Comparison of ENCODE assay signal across 11 cellular contexts in the genomic region with DNA sequence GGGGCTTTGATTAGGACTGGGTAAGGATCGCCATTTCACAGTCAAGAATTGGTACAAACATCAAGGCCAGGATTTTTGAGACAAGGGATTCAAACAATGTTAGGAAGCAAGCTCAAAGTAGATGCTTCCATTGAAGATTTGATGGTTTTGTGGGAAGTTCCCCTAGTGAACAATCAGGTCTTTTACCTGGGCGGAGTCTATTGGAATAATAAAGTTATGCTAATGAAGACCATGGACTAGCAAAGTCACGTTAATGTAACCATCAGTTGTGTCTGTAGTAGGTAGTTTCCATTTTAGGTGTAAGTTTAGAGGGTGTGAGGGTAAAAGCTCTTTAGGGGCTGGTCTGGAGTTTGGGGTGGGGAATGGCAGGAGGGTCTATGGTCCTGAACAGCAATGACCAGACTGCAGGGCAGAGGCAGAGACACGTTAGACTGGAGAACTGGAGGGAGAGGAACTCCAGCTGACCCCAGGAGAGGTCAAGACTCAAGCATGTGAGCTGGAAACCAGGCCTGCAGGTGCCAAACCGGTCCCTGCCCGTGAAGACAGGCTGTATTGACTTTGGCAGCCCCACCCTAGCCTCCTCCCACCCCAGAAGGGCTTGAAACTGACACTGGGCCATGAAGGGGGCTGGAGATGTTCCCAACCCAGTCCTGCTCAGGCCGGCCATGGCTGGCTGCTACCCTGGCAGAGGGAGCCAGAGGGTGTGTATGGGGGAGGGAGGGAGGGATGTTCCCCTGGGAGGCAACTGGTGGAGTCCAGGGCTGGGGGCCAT. TPM values are rescaled to one million over a fixed set of nuclear protein-coding genes. Genes with fewer than 3 reads are reported as not detected.
DNase-seq lines count a peak whose midpoint lies in the region; ATAC-seq and TF ChIP-seq lines count a peak whose summit lies in the region.
"Had no signal": no experiment of that assay in that cellular context is flagged by ENCODE, and none has a peak within 500 bp of the region (broad histone marks: within the 10 kb centered on the region; RNA-seq: fewer than 3 reads in every experiment).

No MANE protein-coding gene starts in this region.

- TF ChIP-seq CTCF in thyroid gland (IDR thresholded peaks at IDR 0.05): no peak

- TF ChIP-seq POLR2A in thyroid gland (IDR thresholded peaks at IDR 0.05): no peak

- peak overlapping the region; percentile 58 for H3K9ac ChIP-seq in NT2/D1 (ENCODE audit: insufficient read length, low read depth)

- H3K36me3 ChIP-seq in NT2/D1 (ENCODE audit: insufficient read depth, insufficient read length, low read length) (no peaks in the 10 kb centered on the region), thyroid gland (no peaks in the 10 kb centered on the region)

- peak; percentile 65 for DNase-seq in NCI-H345 (lab: John Stamatoyannopoulos, UW)
- no peak for DNase-seq in NCI-H345 treated with DMSO at 0.1 percent for 48 hours (lab: John Stamatoyannopoulos, UW; ENCODE audit: unreplicated experiment)
- DNase-seq in NT2/D1 (ENCODE audit: low read depth, low spot score): peak; percentile 69
- peak; percentile 50 for DNase-seq in iPS-NIHi11 (ENCODE audit: low spot score)
- DNase-seq in thyroid gland: peak; percentile 62 to 75
- no peak for DNase-seq in NK-92 (lab: John Stamatoyannopoulos, UW; ENCODE audit: unreplicated experiment)
- DNase-seq: erythroblast, T1000 had no signal

- H3K4me3 ChIP-seq in NT2/D1 (ENCODE audit: insufficient read length, low read depth): peak overlapping the region; percentile 6
- no peak overlapping the region for H3K4me3 ChIP-seq in thyroid gland (replicated peaks in 1 of 3)

- intact Hi-C loops in thyroid gland (cut with DNase I): no loop called here

- H3K27me3 ChIP-seq in NT2/D1 (ENCODE audit: insufficient read depth, insufficient read length) (no peaks in the 10 kb centered on the region), thyroid gland (no peaks in the 10 kb centered on the region)

- ATAC-seq in GM18873 (IDR thresholded peaks at IDR 0.05; ENCODE audit: low FRiP score, unreplicated experiment): no peak
- ATAC-seq in GM18868 (IDR thresholded peaks at IDR 0.05; ENCODE audit: unreplicated experiment): no peak

- WGBS in thyroid gland, 2 donors: 53 to 60% methylated on average over 7 of the region's 7 CpGs

- H3K9me3 ChIP-seq in NT2/D1 (ENCODE audit: insufficient read depth, low read length) (no peaks in the 10 kb centered on the region), thyroid gland (no peaks in the 10 kb centered on the region)

- H3K27ac ChIP-seq in thyroid gland: no peak overlapping the region

- H3K4me1 ChIP-seq in NT2/D1 (ENCODE audit: insufficient read depth, insufficient read length): peaks cover 38% of the 10 kb centered on the region
- H3K4me1 ChIP-seq in thyroid gland: peaks cover 4 to 27% of the 10 kb centered on the region in 2 donors

RNA-seq across cellular contexts. Expression of gene GPR37L1, which starts 36.0 kb away (rescaled TPM):
- total RNA-seq in thyroid gland: under 1 TPM in 2 of 4 donors, not detected in 2; 0.22 to 0.34 TPM
- total RNA-seq: astrocyte had no signal

RNA-seq across cellular contexts. Expression of gene ARL8A, which starts 57.8 kb away (rescaled TPM):
- 10 to 100 TPM; 31.2 to 38.6 (median 35.0) TPM for total RNA-seq in thyroid gland

Comparison
In these comparisons a context has a peak if more than half of its experiments do, and no peak if none do; other contexts are left out.
1. DNase-seq: peak in NCI-H345 (single experiment), NT2/D1 (single experiment), iPS-NIHi11 (single experiment) and thyroid gland (2 of 2); none in NCI-H345 treated with DMSO at 0.1 percent for 48 hours (single experiment) and NK-92 (single experiment).